ENCODE assay signal across 23 cellular contexts in genomic region chr1:93463960-93464359, GRCh38.
"Had no signal": no experiment of that assay in that cellular context is flagged by ENCODE, and none has a peak within 500 bp of the region (broad histone marks: within the 10 kb centered on the region; RNA-seq: fewer than 3 reads in every experiment).

No MANE protein-coding gene starts in this region.

- DNase-seq: activated CD4-positive, alpha-beta T cell treated with anti-CD3 and anti-CD28 coated beads for 1 hour; activated naive CD4-positive, alpha-beta T cell; activated naive CD8-positive, alpha-beta T cell treated with anti-CD3 and anti-CD28 coated beads for 36 hours; activated T-cell treated with anti-CD3 and anti-CD28 coated beads for 4 hours; amniotic stem cell; caudate nucleus; colonic mucosa; endodermal cell; gastrocnemius medialis; heart left ventricle; kidney glomerular epithelial cell; left ventricle myocardium inferior; mammary epithelial cell; nephron progenitor cell; occipital lobe; stimulated activated naive CD8-positive, alpha-beta T cell treated with anti-CD3 and anti-CD28 coated beads, Interleukin-15, Interleukin-2, amounts not matched to agents 100 U/mL and 50 U/mL, for 24 hours; substantia nigra; T-helper 1 cell; T-helper 9 cell; tibial artery; uterus had no signal

- H3K27me3 Mint-ChIP-seq: activated naive CD8-positive, alpha-beta T cell treated with anti-CD3 and anti-CD28 coated beads for 36 hours; brain; progenitor cell of endocrine pancreas had no signal

- H3K4me3 ChIP-seq: colonic mucosa, gastrocnemius medialis, heart left ventricle, left ventricle myocardium inferior, tibial artery, uterus had no signal

- H3K9me3 ChIP-seq: colonic mucosa, gastrocnemius medialis, uterus had no signal

- H3K36me3 ChIP-seq: colonic mucosa, gastrocnemius medialis, heart left ventricle, left ventricle myocardium inferior, tibial artery, uterus had no signal

- H3K27ac ChIP-seq: colonic mucosa, gastrocnemius medialis, heart left ventricle, left ventricle myocardium inferior, tibial artery, uterus had no signal

- H3K27ac Mint-ChIP-seq: activated naive CD8-positive, alpha-beta T cell treated with anti-CD3 and anti-CD28 coated beads for 36 hours; brain; endodermal cell; nephron progenitor cell; progenitor cell of endocrine pancreas had no signal

- H3K36me3 Mint-ChIP-seq: activated naive CD8-positive, alpha-beta T cell treated with anti-CD3 and anti-CD28 coated beads for 36 hours had no signal

- H3K4me1 Mint-ChIP-seq: activated naive CD8-positive, alpha-beta T cell treated with anti-CD3 and anti-CD28 coated beads for 36 hours; nephron progenitor cell had no signal

- H3K4me3 Mint-ChIP-seq: activated naive CD8-positive, alpha-beta T cell treated with anti-CD3 and anti-CD28 coated beads for 36 hours; brain; endodermal cell; nephron progenitor cell had no signal

- H3K4me1 ChIP-seq: colonic mucosa, tibial artery, uterus had no signal

- ATAC-seq: gastrocnemius medialis; heart left ventricle; stimulated activated naive CD8-positive, alpha-beta T cell treated with anti-CD3 and anti-CD28 coated beads, Interleukin-15, Interleukin-2, amounts not matched to agents 100 U/mL and 50 U/mL, for 24 hours had no signal

- H3K27me3 ChIP-seq: colonic mucosa, gastrocnemius medialis, heart left ventricle, tibial artery, uterus had no signal
